Comparison of ENCODE assay signal across 1 cellular context in genomic region chr14:52790756-52791203, GRCh38.
TF ChIP-seq lines count a peak whose summit lies in the region.

No MANE protein-coding gene starts in this region.

TF ChIP-seq in SK-N-SH, 30 proteins besides CTCF, POLR2A, EP300 and RAD21 (continued from another document):
- no peak for TF ChIP-seq TAF1 (IDR thresholded peaks at IDR 0.05; ENCODE audit: borderline replicate concordance, low read depth, low read length)
- TF ChIP-seq RFX5 (IDR thresholded peaks at IDR 0.05; ENCODE audit: low read length) = no peak
